ENCODE assay signal across 1 cellular context in genomic region chr1:193111641-193112090, GRCh38.
TF ChIP-seq lines count a peak whose summit lies in the region.

No MANE protein-coding gene starts in this region.

TF ChIP-seq in HepG2, 621 proteins besides CTCF, POLR2A, EP300 and RAD21 (continued from another document and continues in another):
- TF ChIP-seq PBX2 (CRISPR knock-in tag; IDR thresholded peaks at IDR 0.05) (no peak), ZNF260 (CRISPR knock-in tag; IDR thresholded peaks at IDR 0.05; ENCODE audit: borderline replicate concordance, low read depth) (no peak), FOXM1 (CRISPR knock-in tag; IDR thresholded peaks at IDR 0.05) (no peak), ZNF143 (CRISPR knock-in tag; IDR thresholded peaks at IDR 0.05) (no peak), ELF4 (CRISPR knock-in tag; IDR thresholded peaks at IDR 0.05; ENCODE audit: borderline replicate concordance) (peak; percentile 37; the same call in 1 of the 2 replicates), ZNF275 (CRISPR knock-in tag; IDR thresholded peaks at IDR 0.05; ENCODE audit: borderline replicate concordance) (no peak), IKZF1 (IDR thresholded peaks at IDR 0.05) (no peak), JUND (CRISPR knock-in tag; IDR thresholded peaks at IDR 0.05) (peak; percentile 69; the same call in 1 of the 2 replicates), UBTF (CRISPR knock-in tag; IDR thresholded peaks at IDR 0.05) (no peak), TFDP1 (CRISPR knock-in tag; IDR thresholded peaks at IDR 0.05; ENCODE audit: borderline replicate concordance) (no peak), ZNF546 (CRISPR knock-in tag; conservative IDR thresholded peaks at IDR 0.05) (no peak), HDAC6 (IDR thresholded peaks at IDR 0.05; ENCODE audit: low read depth, low read length) (no peak), ZNF207 (IDR thresholded peaks at IDR 0.05; ENCODE audit: borderline replicate concordance) (no peak), KDM2A (CRISPR knock-in tag; IDR thresholded peaks at IDR 0.05; ENCODE audit: borderline replicate concordance, low read depth) (peak; percentile 38; the same call in 1 of the 2 replicates), RAD51 (IDR thresholded peaks at IDR 0.05; ENCODE audit: borderline replicate concordance) (no peak), SRSF9 (IDR thresholded peaks at IDR 0.05; ENCODE audit: borderline replicate concordance, insufficient read depth, low read depth, low read length, poor library complexity, severe bottlenecking) (no peak), MBNL3 (CRISPR knock-in tag; conservative IDR thresholded peaks at IDR 0.05) (no peak), FOXK1 (CRISPR knock-in tag; IDR thresholded peaks at IDR 0.05; ENCODE audit: borderline replicate concordance, low read depth) (no peak; the same call in 1 of the 2 replicates), ATM (IDR thresholded peaks at IDR 0.05; ENCODE audit: borderline replicate concordance) (no peak), MXI1 (IDR thresholded peaks at IDR 0.05; ENCODE audit: borderline replicate concordance, low read depth, low read length) (no peak), SIN3B (IDR thresholded peaks at IDR 0.05; ENCODE audit: low read length) (no peak), KLF13 (CRISPR knock-in tag; IDR thresholded peaks at IDR 0.05) (no peak), PRPF4 (IDR thresholded peaks at IDR 0.05; ENCODE audit: low read depth, low read length, poor library complexity, severe bottlenecking) (no peak), NAIF1 (CRISPR knock-in tag; IDR thresholded peaks at IDR 0.05; ENCODE audit: borderline replicate concordance) (no peak), CHCHD3 (CRISPR knock-in tag; IDR thresholded peaks at IDR 0.05) (no peak), FOSL2 (CRISPR knock-in tag; IDR thresholded peaks at IDR 0.05) (peak; percentile 77), SAFB2 (CRISPR knock-in tag; IDR thresholded peaks at IDR 0.05; ENCODE audit: borderline replicate concordance, low read depth) (no peak), ZFP36L2 (CRISPR knock-in tag; IDR thresholded peaks at IDR 0.05) (no peak), ZNF251 (CRISPR knock-in tag; IDR thresholded peaks at IDR 0.05) (no peak), ZNF790 (CRISPR knock-in tag; IDR thresholded peaks at IDR 0.05; ENCODE audit: borderline replicate concordance) (no peak), JUN (CRISPR knock-in tag; IDR thresholded peaks at IDR 0.05) (no peak), FOXA1 (IDR thresholded peaks at IDR 0.05) (no peak), FOXA1 (CRISPR knock-in tag; IDR thresholded peaks at IDR 0.05) (no peak), STAT5B (CRISPR knock-in tag; IDR thresholded peaks at IDR 0.05) (no peak), ZNF776 (CRISPR knock-in tag; IDR thresholded peaks at IDR 0.05) (no peak), SYNCRIP (IDR thresholded peaks at IDR 0.05; ENCODE audit: insufficient read depth, low read depth, low read length) (no peak), ZNF354B (CRISPR knock-in tag; IDR thresholded peaks at IDR 0.05) (no peak), SNAPC2 (CRISPR knock-in tag; IDR thresholded peaks at IDR 0.05) (no peak), THAP7 (CRISPR knock-in tag; IDR thresholded peaks at IDR 0.05) (no peak), RFX1 (IDR thresholded peaks at IDR 0.05) (no peak), ATF7 (IDR thresholded peaks at IDR 0.05) (peak; percentile 91), ATF7 (CRISPR knock-in tag; IDR thresholded peaks at IDR 0.05) (no peak), ZNF3 (CRISPR knock-in tag; IDR thresholded peaks at IDR 0.05) (no peak), ZNF335 (CRISPR knock-in tag; IDR thresholded peaks at IDR 0.05) (peak; percentile 69), NKX3-1 (CRISPR knock-in tag; IDR thresholded peaks at IDR 0.05) (no peak), JUNB (CRISPR knock-in tag; IDR thresholded peaks at IDR 0.05; ENCODE audit: borderline replicate concordance) (no peak), SAP130 (CRISPR knock-in tag; IDR thresholded peaks at IDR 0.05; ENCODE audit: low read depth) (no peak), NR2F1 (CRISPR knock-in tag; IDR thresholded peaks at IDR 0.05) (0 out of 4 replicates have a peak, but pooled peaks of 1 of the 2 experiments have one; percentile 24)
- TF ChIP-seq, protein P1, sequence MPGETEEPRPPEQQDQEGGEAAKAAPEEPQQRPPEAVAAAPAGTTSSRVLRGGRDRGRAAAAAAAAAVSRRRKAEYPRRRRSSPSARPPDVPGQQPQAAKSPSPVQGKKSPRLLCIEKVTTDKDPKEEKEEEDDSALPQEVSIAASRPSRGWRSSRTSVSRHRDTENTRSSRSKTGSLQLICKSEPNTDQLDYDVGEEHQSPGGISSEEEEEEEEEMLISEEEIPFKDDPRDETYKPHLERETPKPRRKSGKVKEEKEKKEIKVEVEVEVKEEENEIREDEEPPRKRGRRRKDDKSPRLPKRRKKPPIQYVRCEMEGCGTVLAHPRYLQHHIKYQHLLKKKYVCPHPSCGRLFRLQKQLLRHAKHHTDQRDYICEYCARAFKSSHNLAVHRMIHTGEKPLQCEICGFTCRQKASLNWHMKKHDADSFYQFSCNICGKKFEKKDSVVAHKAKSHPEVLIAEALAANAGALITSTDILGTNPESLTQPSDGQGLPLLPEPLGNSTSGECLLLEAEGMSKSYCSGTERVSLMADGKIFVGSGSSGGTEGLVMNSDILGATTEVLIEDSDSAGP (CRISPR knock-in tag; IDR thresholded peaks at IDR 0.05; ENCODE audit: borderline replicate concordance): no peak
- TF ChIP-seq, protein P2, sequence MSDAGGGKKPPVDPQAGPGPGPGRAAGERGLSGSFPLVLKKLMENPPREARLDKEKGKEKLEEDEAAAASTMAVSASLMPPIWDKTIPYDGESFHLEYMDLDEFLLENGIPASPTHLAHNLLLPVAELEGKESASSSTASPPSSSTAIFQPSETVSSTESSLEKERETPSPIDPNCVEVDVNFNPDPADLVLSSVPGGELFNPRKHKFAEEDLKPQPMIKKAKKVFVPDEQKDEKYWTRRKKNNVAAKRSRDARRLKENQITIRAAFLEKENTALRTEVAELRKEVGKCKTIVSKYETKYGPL (CRISPR knock-in tag; IDR thresholded peaks at IDR 0.05): no peak
- TF ChIP-seq, protein P3, sequence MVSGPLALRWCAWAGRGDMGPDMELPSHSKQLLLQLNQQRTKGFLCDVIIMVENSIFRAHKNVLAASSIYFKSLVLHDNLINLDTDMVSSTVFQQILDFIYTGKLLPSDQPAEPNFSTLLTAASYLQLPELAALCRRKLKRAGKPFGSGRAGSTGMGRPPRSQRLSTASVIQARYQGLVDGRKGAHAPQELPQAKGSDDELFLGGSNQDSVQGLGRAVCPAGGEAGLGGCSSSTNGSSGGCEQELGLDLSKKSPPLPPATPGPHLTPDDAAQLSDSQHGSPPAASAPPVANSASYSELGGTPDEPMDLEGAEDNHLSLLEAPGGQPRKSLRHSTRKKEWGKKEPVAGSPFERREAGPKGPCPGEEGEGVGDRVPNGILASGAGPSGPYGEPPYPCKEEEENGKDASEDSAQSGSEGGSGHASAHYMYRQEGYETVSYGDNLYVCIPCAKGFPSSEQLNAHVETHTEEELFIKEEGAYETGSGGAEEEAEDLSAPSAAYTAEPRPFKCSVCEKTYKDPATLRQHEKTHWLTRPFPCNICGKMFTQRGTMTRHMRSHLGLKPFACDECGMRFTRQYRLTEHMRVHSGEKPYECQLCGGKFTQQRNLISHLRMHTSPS (CRISPR knock-in tag; IDR thresholded peaks at IDR 0.05; ENCODE audit: low read depth): peak; percentile 90
- TF ChIP-seq, protein P4, sequence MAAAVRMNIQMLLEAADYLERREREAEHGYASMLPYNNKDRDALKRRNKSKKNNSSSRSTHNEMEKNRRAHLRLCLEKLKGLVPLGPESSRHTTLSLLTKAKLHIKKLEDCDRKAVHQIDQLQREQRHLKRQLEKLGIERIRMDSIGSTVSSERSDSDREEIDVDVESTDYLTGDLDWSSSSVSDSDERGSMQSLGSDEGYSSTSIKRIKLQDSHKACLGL (CRISPR knock-in tag; IDR thresholded peaks at IDR 0.05): no peak
- TF ChIP-seq, protein P5, sequence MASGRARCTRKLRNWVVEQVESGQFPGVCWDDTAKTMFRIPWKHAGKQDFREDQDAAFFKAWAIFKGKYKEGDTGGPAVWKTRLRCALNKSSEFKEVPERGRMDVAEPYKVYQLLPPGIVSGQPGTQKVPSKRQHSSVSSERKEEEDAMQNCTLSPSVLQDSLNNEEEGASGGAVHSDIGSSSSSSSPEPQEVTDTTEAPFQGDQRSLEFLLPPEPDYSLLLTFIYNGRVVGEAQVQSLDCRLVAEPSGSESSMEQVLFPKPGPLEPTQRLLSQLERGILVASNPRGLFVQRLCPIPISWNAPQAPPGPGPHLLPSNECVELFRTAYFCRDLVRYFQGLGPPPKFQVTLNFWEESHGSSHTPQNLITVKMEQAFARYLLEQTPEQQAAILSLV (CRISPR knock-in tag; IDR thresholded peaks at IDR 0.05; ENCODE audit: borderline replicate concordance): no peak
- TF ChIP-seq, protein P6, sequence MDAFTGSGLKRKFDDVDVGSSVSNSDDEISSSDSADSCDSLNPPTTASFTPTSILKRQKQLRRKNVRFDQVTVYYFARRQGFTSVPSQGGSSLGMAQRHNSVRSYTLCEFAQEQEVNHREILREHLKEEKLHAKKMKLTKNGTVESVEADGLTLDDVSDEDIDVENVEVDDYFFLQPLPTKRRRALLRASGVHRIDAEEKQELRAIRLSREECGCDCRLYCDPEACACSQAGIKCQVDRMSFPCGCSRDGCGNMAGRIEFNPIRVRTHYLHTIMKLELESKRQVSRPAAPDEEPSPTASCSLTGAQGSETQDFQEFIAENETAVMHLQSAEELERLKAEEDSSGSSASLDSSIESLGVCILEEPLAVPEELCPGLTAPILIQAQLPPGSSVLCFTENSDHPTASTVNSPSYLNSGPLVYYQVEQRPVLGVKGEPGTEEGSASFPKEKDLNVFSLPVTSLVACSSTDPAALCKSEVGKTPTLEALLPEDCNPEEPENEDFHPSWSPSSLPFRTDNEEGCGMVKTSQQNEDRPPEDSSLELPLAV (CRISPR knock-in tag; conservative IDR thresholded peaks at IDR 0.05; ENCODE audit: low read depth): no peak
